Comparison of ENCODE assay signal across 10 cellular contexts in the genomic region with DNA sequence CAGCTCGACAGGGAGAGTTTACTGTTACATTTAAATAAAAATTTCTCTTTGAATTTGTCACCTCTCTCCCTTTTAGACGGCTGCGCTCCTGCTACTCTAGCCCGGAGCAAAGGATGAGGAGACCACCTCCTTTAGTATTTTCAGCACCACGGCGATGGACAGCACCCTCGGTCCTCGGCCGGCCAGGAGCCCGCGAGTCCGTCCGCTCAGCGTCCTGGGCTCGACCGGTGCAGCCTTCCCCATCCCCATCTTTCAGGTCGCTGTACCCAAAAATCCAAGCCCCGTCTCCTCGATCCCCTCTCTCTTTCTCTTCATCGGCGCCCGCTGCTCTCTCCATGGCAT. TPM values are rescaled to one million over a fixed set of nuclear protein-coding genes. Genes with fewer than 3 reads are reported as not detected.
DNase-seq lines count a peak whose midpoint lies in the region; ATAC-seq, FAIRE-seq and TF ChIP-seq lines count a peak whose summit lies in the region.
"Had no signal": no experiment of that assay in that cellular context is flagged by ENCODE, and none has a peak within 500 bp of the region (broad histone marks: within the 10 kb centered on the region; RNA-seq: fewer than 3 reads in every experiment).

No MANE protein-coding gene starts in this region.

- no peaks in the 10 kb centered on the region for H3K36me3 ChIP-seq in gastrocnemius medialis

- CTCF ChIA-PET in HEK293T (lab: Yijun Ruan, JAX), result interaction anchor here (1.3 to 1.7 kb wide), 2 partner anchors 31 to 214 kb away, joined by 3 to 4 read pairs; no protein-coding TSS in a partner anchor

- TF ChIP-seq POLR2A in gastrocnemius medialis (IDR thresholded peaks at IDR 0.05), result no peak
- no peak for TF ChIP-seq POLR2A in H54 (IDR thresholded peaks at IDR 0.05; ENCODE audit: low read depth, low read length)

- DNase-seq in HEK293T (ENCODE audit: extremely low spot score), result peak; percentile 89
- peak in 34 of 56 donors; percentile 8 to 69 (median 38) for DNase-seq in amygdala (lab: John Stamatoyannopoulos, UW)
- DNase-seq in right cardiac atrium, result peak; percentile 66 to 86 (median 79)
- peak in 1 of 2 donors; percentile 12 for DNase-seq in gastrocnemius medialis
- DNase-seq in H54 (ENCODE audit: insufficient read length, low spot score), result no peak
- no peak for DNase-seq in DMS153 (lab: John Stamatoyannopoulos, UW)

- H3K27me3 ChIP-seq in right cardiac atrium (ENCODE audit: control insufficient read depth, insufficient read depth) (no peaks in the 10 kb centered on the region), gastrocnemius medialis (peaks cover 59 to 69% (median 63%) of the 10 kb centered on the region in 3 donors)

- no peaks in the 10 kb centered on the region for H3K9me3 ChIP-seq in right cardiac atrium (ENCODE audit: control insufficient read depth, low read length)
- H3K9me3 ChIP-seq in gastrocnemius medialis, result no peaks in the 10 kb centered on the region

- H3K4me3 ChIP-seq in right cardiac atrium (ENCODE audit: low read length) (peak overlapping the region; percentile 58), gastrocnemius medialis (peak overlapping the region; percentile 46 to 62 (median 53))

- TF ChIP-seq CTCF in gastrocnemius medialis (IDR thresholded peaks at IDR 0.05 in 4 of 5, conservative IDR thresholded peaks at IDR 0.05 in 1 of 5), result no peak

- H3K27ac ChIP-seq in right cardiac atrium (ENCODE audit: low read length) (no peak overlapping the region), gastrocnemius medialis (no peak overlapping the region)
- H3K27ac ChIP-seq: HL-60 had no signal

- H3K4me1 ChIP-seq in right cardiac atrium (ENCODE audit: control insufficient read depth, insufficient read depth, low read length) (peaks cover 2% of the 10 kb centered on the region), gastrocnemius medialis (peaks cover 10 to 22% of the 10 kb centered on the region in 2 donors)

- no peak for FAIRE-seq in H54 (lab: Jason Lieb, UNC)

- ATAC-seq in right cardiac atrium (peak; percentile 76 to 78), gastrocnemius medialis (no peak), HG03442 (IDR thresholded peaks at IDR 0.05; ENCODE audit: unreplicated experiment) (no peak), GM19463 (IDR thresholded peaks at IDR 0.05; ENCODE audit: unreplicated experiment) (no peak)

- in situ Hi-C loops in gastrocnemius medialis (cut with MboI; ENCODE audit: low sequenced_read_pairs in 4 of 4), result no loop called here

- POLR2A ChIA-PET in HEK293T (lab: Yijun Ruan, JAX), result no interaction called here

- intact Hi-C loops in right cardiac atrium (cut with DNase I) (no loop called here), gastrocnemius medialis (cut with DNase I; ENCODE audit: low total_unique reads) (no loop called here)

- WGBS in right cardiac atrium, result 2% methylated on average over 22 of the region's 22 CpGs

TF ChIP-seq in HEK293T, 16 proteins besides CTCF, POLR2A, EP300 and RAD21:
- TF ChIP-seq CTBP1 (IDR thresholded peaks at IDR 0.05; ENCODE audit: borderline replicate concordance), result peak; percentile 39
- no peak for TF ChIP-seq BHLHE40 (IDR thresholded peaks at IDR 0.05; ENCODE audit: borderline replicate concordance)
TF ChIP-seq in HEK293T: peak in this region for 1.

RNA-seq across cellular contexts. Expression of a gene that starts 0.8 kb away (rescaled TPM):
- total RNA-seq in right cardiac atrium, result 1 to 10 TPM in 3 of 4 donors, under 1 TPM in 1; 0.85 to 1.4 (median 1.1) TPM
- polyA plus RNA-seq in right cardiac atrium, result 0.79 TPM
- total RNA-seq in gastrocnemius medialis, result not detected
- total RNA-seq: kidney epithelial cell had no signal

Comparison
In these comparisons a context has a peak if more than half of its experiments do, and no peak if none do; other contexts are left out.
1. DNase-seq: peak in HEK293T (single experiment), amygdala (34 of 56) and right cardiac atrium (3 of 3); none in H54 (single experiment) and DMS153 (single experiment).
2. ATAC-seq: peak in right cardiac atrium (2 of 2); none in gastrocnemius medialis (0 of 2), HG03442 (single experiment) and GM19463 (single experiment).